Comparison of ENCODE assay signal across 36 cellular contexts in the genomic region with DNA sequence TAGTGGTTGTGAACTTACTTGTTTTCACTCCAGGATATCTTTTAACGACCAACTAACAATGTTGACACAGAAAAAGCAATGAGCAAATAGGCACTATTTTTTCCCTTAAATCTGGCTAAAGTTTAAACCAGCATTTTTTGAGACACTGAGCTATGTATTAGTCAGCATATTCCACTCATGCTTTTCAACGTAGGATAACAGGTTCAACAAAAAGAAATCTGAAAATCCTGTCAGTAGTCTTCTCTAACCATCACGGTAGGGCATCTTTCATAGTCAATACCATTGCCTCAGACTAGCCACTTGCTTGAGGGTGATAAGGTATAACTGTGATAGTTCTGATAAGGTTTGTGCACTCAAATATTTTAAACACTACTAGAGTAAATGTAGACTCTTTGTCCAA.
"Had no signal": no experiment of that assay in that cellular context is flagged by ENCODE, and none has a peak within 500 bp of the region (broad histone marks: within the 10 kb centered on the region; RNA-seq: fewer than 3 reads in every experiment).

No MANE protein-coding gene starts in this region.

- H3K36me3 Mint-ChIP-seq: activated CD4-positive, alpha-beta memory T cell treated with anti-CD3 and anti-CD28 coated beads for 36 hours; activated naive CD8-positive, alpha-beta T cell treated with anti-CD3 and anti-CD28 coated beads for 36 hours; brain had no signal

- H3K36me3 ChIP-seq: adrenal gland, cardiac muscle cell had no signal

- H3K9me3 Mint-ChIP-seq: activated CD4-positive, alpha-beta T cell treated with anti-CD3 and anti-CD28 coated beads, Interleukin-2, amount 10 ng/mL, durations not matched to agents 24 days and 14 days had no signal

- H3K4me1 ChIP-seq: adrenal gland had no signal

- ATAC-seq: activated CD8-positive, alpha-beta T cell treated with anti-CD3 and anti-CD28 coated beads for 36 hours; activated naive CD4-positive, alpha-beta T cell treated with anti-CD3 and anti-CD28 coated beads, Interleukin-2, amount 50 U/mL, for 72 hours; activated T-cell treated with anti-CD3 and anti-CD28 coated beads, Interleukin-2, amount 50 U/mL, for 4 hours; activated T-cell treated with anti-CD3 and anti-CD28 coated beads, Interleukin-2, amount 50 U/mL, for 72 hours; activated T-helper 17 cell treated with anti-CD3 and anti-CD28 coated beads, Interleukin-2, amount 50 U/mL, for 72 hours had no signal

- H3K4me3 Mint-ChIP-seq: activated B cell treated with CpG ODN at 0.5 μM for 24 hours; activated CD4-positive, alpha-beta memory T cell treated with anti-CD3 and anti-CD28 coated beads for 36 hours; activated CD4-positive, alpha-beta T cell treated with anti-CD3 and anti-CD28 coated beads, Interleukin-2, amount 10 ng/mL, durations not matched to agents 24 days and 14 days; activated CD8-positive, alpha-beta T cell treated with anti-CD3 and anti-CD28 coated beads for 36 hours; activated naive CD4-positive, alpha-beta T cell treated with anti-CD3 and anti-CD28 coated beads for 36 hours; activated naive CD8-positive, alpha-beta T cell treated with anti-CD3 and anti-CD28 coated beads for 36 hours; activated T-cell treated with anti-CD3 and anti-CD28 coated beads, Interleukin-2, amount 50 U/mL, for 4 hours; activated T-cell treated with anti-CD3 and anti-CD28 coated beads, Interleukin-2, amount 50 U/mL, for 72 hours; activated T-helper 1 cell treated with anti-CD3 and anti-CD28 coated beads, Interleukin-12 subunit alpha, Interleukin-12 subunit beta, Interleukin-2, Interleukin-4 antibody, amounts not matched to agents 30 ng/mL and 10 ng/mL and 1 ng/mL, durations not matched to agents 14 hours and 24 hours and 36 hours; activated T-helper 17 cell treated with anti-CD3 and anti-CD28 coated beads, Interleukin-2, amount 50 U/mL, for 72 hours; brain; central memory CD8-positive, alpha-beta T cell; T-helper 1 cell treated with Interleukin-12 subunit alpha and Interleukin-12 subunit beta and Interleukin-4 antibody, amounts not matched to agents 30 μg/mL and 1 μg/mL, for 36 hours; T-helper 2 cell treated with Interferon-gamma antibody and Interleukin-4, amounts not matched to agents 5 μg/mL and 100 μg/mL, for 36 hours had no signal

- H3K4me3 ChIP-seq: adrenal gland, cardiac muscle cell had no signal

- H3K27me3 Mint-ChIP-seq: activated B cell treated with CpG ODN at 0.5 μM for 24 hours; activated CD4-positive, alpha-beta memory T cell treated with anti-CD3 and anti-CD28 coated beads for 36 hours; activated CD4-positive, alpha-beta T cell treated with anti-CD3 and anti-CD28 coated beads, Interleukin-2, amount 10 ng/mL, durations not matched to agents 24 days and 14 days; activated CD8-positive, alpha-beta T cell treated with anti-CD3 and anti-CD28 coated beads for 36 hours; activated naive CD8-positive, alpha-beta T cell treated with anti-CD3 and anti-CD28 coated beads for 36 hours; activated T-helper 17 cell treated with anti-CD3 and anti-CD28 coated beads, Interleukin-2, amount 50 U/mL, for 72 hours; brain; central memory CD8-positive, alpha-beta T cell had no signal

- H3K27me3 ChIP-seq: adrenal gland, cardiac muscle cell had no signal

- H3K9me3 ChIP-seq: adrenal gland had no signal

- H3K4me1 Mint-ChIP-seq: activated B cell treated with CpG ODN at 0.5 μM for 24 hours; activated CD4-positive, alpha-beta T cell treated with anti-CD3 and anti-CD28 coated beads, Interleukin-2, amount 10 ng/mL, durations not matched to agents 24 days and 14 days; activated naive CD8-positive, alpha-beta T cell treated with anti-CD3 and anti-CD28 coated beads for 36 hours; activated T-helper 17 cell treated with anti-CD3 and anti-CD28 coated beads, Interleukin-2, amount 50 U/mL, for 72 hours; brain; central memory CD8-positive, alpha-beta T cell had no signal

- H3K27ac Mint-ChIP-seq: activated B cell treated with CpG ODN at 0.5 μM for 24 hours; activated CD4-positive, alpha-beta memory T cell treated with anti-CD3 and anti-CD28 coated beads for 36 hours; activated CD4-positive, alpha-beta T cell treated with anti-CD3 and anti-CD28 coated beads, Interleukin-2, amount 10 ng/mL, durations not matched to agents 24 days and 14 days; activated CD8-positive, alpha-beta T cell treated with anti-CD3 and anti-CD28 coated beads for 36 hours; activated naive CD4-positive, alpha-beta T cell treated with anti-CD3 and anti-CD28 coated beads for 36 hours; activated naive CD4-positive, alpha-beta T cell treated with anti-CD3 and anti-CD28 coated beads, Interleukin-2, amount 50 U/mL, for 72 hours; activated naive CD8-positive, alpha-beta T cell treated with anti-CD3 and anti-CD28 coated beads for 36 hours; activated T-cell treated with anti-CD3 and anti-CD28 coated beads, Interleukin-2, amount 50 U/mL, for 72 hours; activated T-helper 1 cell treated with anti-CD3 and anti-CD28 coated beads, Interleukin-12 subunit alpha, Interleukin-12 subunit beta, Interleukin-2, Interleukin-4 antibody, amounts not matched to agents 30 ng/mL and 10 ng/mL and 1 ng/mL, durations not matched to agents 14 hours and 24 hours and 36 hours; activated T-helper 17 cell treated with anti-CD3 and anti-CD28 coated beads, Interleukin-2, amount 50 U/mL, for 72 hours; brain; T-helper 1 cell treated with Interleukin-12 subunit alpha and Interleukin-12 subunit beta and Interleukin-4 antibody, amounts not matched to agents 30 μg/mL and 1 μg/mL, for 36 hours; T-helper 2 cell treated with Interferon-gamma antibody and Interleukin-4, amounts not matched to agents 5 μg/mL and 100 μg/mL, for 36 hours had no signal

- H3K27ac ChIP-seq: adrenal gland, cardiac muscle cell, VCaP had no signal

- DNase-seq: activated B cell treated with CpG ODN at 0.5 μM for 24 hours; activated CD4-positive, alpha-beta memory T cell treated with anti-CD3 and anti-CD28 coated beads for 36 hours; activated CD4-positive, alpha-beta T cell treated with anti-CD3 and anti-CD28 coated beads for 4 hours; activated CD4-positive, alpha-beta T cell treated with anti-CD3 and anti-CD28 coated beads, Interleukin-2, amount 10 ng/mL, durations not matched to agents 24 days and 14 days; activated CD4-positive, alpha-beta T cell treated with anti-CD3 and anti-CD28 coated beads, Interleukin-2, amount 50 U/mL, for 1 hour; activated CD4-positive, alpha-beta T cell treated with anti-CD3 and anti-CD28 coated beads, Interleukin-2, amount 50 U/mL, for 4 hours; activated CD4-positive, CD25-positive, alpha-beta regulatory T cell treated with anti-CD3 and anti-CD28 coated beads, Interleukin-2, amount 50 U/mL, for 72 hours; activated CD8-positive, alpha-beta memory T cell treated with anti-CD3 and anti-CD28 coated beads, Interleukin-2, amount 50 U/mL, for 4 hours; activated CD8-positive, alpha-beta T cell treated with anti-CD3 and anti-CD28 coated beads for 36 hours; activated effector memory CD4-positive, alpha-beta T cell treated with anti-CD3 and anti-CD28 coated beads, Interleukin-2, amount 50 U/mL, for 16 hours; activated gamma-delta T cell treated with Interleukin-2 at 50 U/mL for 16 hours; activated naive CD4-positive, alpha-beta T cell; activated naive CD4-positive, alpha-beta T cell treated with anti-CD3 and anti-CD28 coated beads for 36 hours; activated naive CD4-positive, alpha-beta T cell treated with anti-CD3 and anti-CD28 coated beads, Interleukin-2, amount 50 U/mL, for 16 hours; activated naive CD8-positive, alpha-beta T cell treated with anti-CD3 and anti-CD28 coated beads for 36 hours; activated T-cell treated with anti-CD3 and anti-CD28 coated beads for 4 hours; activated T-cell treated with anti-CD3 and anti-CD28 coated beads, Interleukin-2, amount 50 U/mL, for 1 hour; activated T-cell treated with anti-CD3 and anti-CD28 coated beads, Interleukin-2, amount 50 U/mL, for 4 hours; activated T-cell treated with anti-CD3 and anti-CD28 coated beads, Interleukin-2, amount 50 U/mL, for 72 hours; adrenal gland; amniotic stem cell; aorta; caudate nucleus; cerebellar nuclear complex; T-helper 1 cell; T-helper 2 cell; T-helper 9 cell had no signal
